In the genomic region with DNA sequence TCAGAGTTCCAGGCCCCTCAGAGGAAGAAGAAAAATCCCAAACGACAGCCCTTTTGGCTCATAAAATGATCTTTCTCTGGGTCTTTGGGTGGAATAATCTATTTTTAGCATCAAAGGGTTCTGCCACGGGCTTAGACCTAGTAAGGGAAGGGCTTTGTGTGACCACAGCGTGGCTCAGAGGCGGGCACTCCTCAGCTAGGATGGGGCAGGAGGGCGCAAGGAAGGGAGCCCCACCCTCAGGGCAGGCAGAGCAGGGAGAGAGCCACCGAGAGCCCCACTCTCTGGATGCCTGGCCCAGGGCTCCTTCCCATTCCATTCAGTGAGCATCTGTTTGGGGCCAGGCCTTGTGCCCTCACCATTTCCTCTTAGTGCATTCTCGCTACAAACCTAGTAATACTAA, we compare ENCODE assay signal across 15 cellular contexts. TPM values are rescaled to one million over a fixed set of nuclear protein-coding genes. Genes with fewer than 3 reads are reported as not detected.
DNase-seq lines count a peak whose midpoint lies in the region; ATAC-seq and TF ChIP-seq lines count a peak whose summit lies in the region.
"Had no signal": no experiment of that assay in that cellular context is flagged by ENCODE, and none has a peak within 500 bp of the region (broad histone marks: within the 10 kb centered on the region; RNA-seq: fewer than 3 reads in every experiment).

No MANE protein-coding gene starts in this region.

- intact Hi-C loops in activated CD8-positive, alpha-beta T cell treated with anti-CD3 and anti-CD28 coated beads for 36 hours (cut with micrococcal nuclease): no loop called here

- POLR2A ChIA-PET in CD8-positive, alpha-beta memory T cell (lab: Charles Lee): interaction anchor here (0.6 to 1.0 kb wide), 2 partner anchors 18 to 51 kb away, joined by 3 to 4 read pairs; no protein-coding TSS in a partner anchor
- POLR2A ChIA-PET in activated CD8-positive, alpha-beta T cell treated with anti-CD3 and anti-CD28 coated beads for 36 hours (lab: Charles Lee): interaction anchor here (0.6 to 12.5 kb wide), 14 partner anchors 9 to 64 kb away, joined by 3 to 159 read pairs (median 11); no protein-coding TSS in a partner anchor

- peak; percentile 29 for ATAC-seq in activated CD8-positive, alpha-beta T cell treated with anti-CD3 and anti-CD28 coated beads for 36 hours
- ATAC-seq: gastroesophageal sphincter had no signal

- H4K20me1 ChIP-seq in BLaER1: no peaks in the 10 kb centered on the region

- peaks cover 19 to 21% (median 20%) of the 10 kb centered on the region in 5 donors for H3K9me3 Mint-ChIP-seq in CD8-positive, alpha-beta memory T cell
- peaks cover 21% of the 10 kb centered on the region for H3K9me3 Mint-ChIP-seq in activated CD8-positive, alpha-beta T cell treated with anti-CD3 and anti-CD28 coated beads for 36 hours

- peak overlapping the region in 5 of 8 donors; percentile 29 to 86 (median 54) for H3K27ac Mint-ChIP-seq in CD8-positive, alpha-beta memory T cell
- peak overlapping the region; percentile 89 for H3K27ac Mint-ChIP-seq in activated CD8-positive, alpha-beta T cell treated with anti-CD3 and anti-CD28 coated beads for 36 hours

- H3K9ac ChIP-seq in BLaER1: peak overlapping the region; percentile 15; the same call in 1 of the 2 replicates

- in situ Hi-C loops in brain microvascular endothelial cell (cut with HindIII; ENCODE audit: low pct_ligation_motif_present, low sequenced_read_pairs): no loop called here

- no peaks in the 10 kb centered on the region for H3K27me3 Mint-ChIP-seq in CD8-positive, alpha-beta memory T cell
- no peaks in the 10 kb centered on the region for H3K27me3 Mint-ChIP-seq in activated CD8-positive, alpha-beta T cell treated with anti-CD3 and anti-CD28 coated beads for 36 hours

- H3K36me3 ChIP-seq in BLaER1 (no peaks in the 10 kb centered on the region), mesodermal cell (ENCODE audit: control insufficient read depth, insufficient read depth, low read length) (no peaks in the 10 kb centered on the region), brain microvascular endothelial cell (replicated peaks) (no peaks in the 10 kb centered on the region)
- H3K36me3 ChIP-seq in CD8-positive, alpha-beta memory T cell (ENCODE audit: insufficient read depth, low read length): no peaks in the 10 kb centered on the region
- H3K36me3 ChIP-seq: BE2C, gastroesophageal sphincter had no signal

- peak overlapping the region; percentile 55 for H3K4me2 ChIP-seq in BLaER1

- H3K9me3 ChIP-seq in BLaER1: peaks cover 26% of the 10 kb centered on the region
- peaks cover 8% of the 10 kb centered on the region for H3K9me3 ChIP-seq in CD8-positive, alpha-beta memory T cell (ENCODE audit: low read length)
- H3K9me3 ChIP-seq in mesodermal cell (ENCODE audit: control insufficient read depth, low read length): peaks cover 24% of the 10 kb centered on the region
- H3K9me3 ChIP-seq: BE2C had no signal

- peaks cover 30 to 50% (median 37%) of the 10 kb centered on the region in 3 donors for H3K4me1 Mint-ChIP-seq in CD8-positive, alpha-beta memory T cell
- peaks cover 75% of the 10 kb centered on the region for H3K4me1 Mint-ChIP-seq in activated CD8-positive, alpha-beta T cell treated with anti-CD3 and anti-CD28 coated beads for 36 hours (ENCODE audit: low read depth)

- H3K4me3 ChIP-seq in BLaER1: no peak overlapping the region
- no peak overlapping the region for H3K4me3 ChIP-seq in CD8-positive, alpha-beta memory T cell (ENCODE audit: low read length)
- no peak overlapping the region for H3K4me3 ChIP-seq in mesodermal cell (ENCODE audit: extremely low read depth, insufficient read depth, low read length, poor library complexity, severe bottlenecking)
- H3K4me3 ChIP-seq in brain microvascular endothelial cell (ENCODE audit: low read depth, low read length): no peak overlapping the region
- H3K4me3 ChIP-seq: gastroesophageal sphincter had no signal

- H3K4me3 Mint-ChIP-seq in CD8-positive, alpha-beta memory T cell: peak overlapping the region in 3 of 7 donors; percentile 18 to 37 (median 35)
- peak overlapping the region; percentile 77 for H3K4me3 Mint-ChIP-seq in activated CD8-positive, alpha-beta T cell treated with anti-CD3 and anti-CD28 coated beads for 36 hours

- H3K36me3 Mint-ChIP-seq in CD8-positive, alpha-beta memory T cell: peaks cover 0 to 22% (median 4%) of the 10 kb centered on the region in 3 donors
- peaks cover 48% of the 10 kb centered on the region for H3K36me3 Mint-ChIP-seq in activated CD8-positive, alpha-beta T cell treated with anti-CD3 and anti-CD28 coated beads for 36 hours (ENCODE audit: low read depth)

- TF ChIP-seq CTCF in activated CD8-positive, alpha-beta T cell treated with anti-CD3 and anti-CD28 coated beads for 36 hours (IDR thresholded peaks at IDR 0.05): no peak
- TF ChIP-seq CTCF in brain microvascular endothelial cell (IDR thresholded peaks at IDR 0.05; ENCODE audit: low read depth, low read length, missing control alignments): no peak

- WGBS in mesodermal cell (ENCODE audit: insufficient coverage in 2 of 2), 2 experiments: 71 to 76% methylated on average over 6 to 7 of the region's 7 CpGs

- CTCF ChIA-PET in CD8-positive, alpha-beta memory T cell (lab: Charles Lee): interaction anchor here (0.7 to 5.0 kb wide), 7 partner anchors 7 to 447 kb away, joined by 3 to 33 read pairs (median 4); a partner anchor contains a TSS
- CTCF ChIA-PET in activated CD8-positive, alpha-beta T cell treated with anti-CD3 and anti-CD28 coated beads for 36 hours (lab: Charles Lee): interaction anchor here (1.0 to 5.3 kb wide), 10 partner anchors 7 to 128 kb away, joined by 3 to 40 read pairs (median 5); no protein-coding TSS in a partner anchor

- H3K27me3 ChIP-seq in BLaER1 (no peaks in the 10 kb centered on the region), brain microvascular endothelial cell (replicated peaks) (no peaks in the 10 kb centered on the region)
- no peaks in the 10 kb centered on the region for H3K27me3 ChIP-seq in CD8-positive, alpha-beta memory T cell (ENCODE audit: insufficient read depth, low read length, poor library complexity, severe bottlenecking)
- H3K27me3 ChIP-seq: BE2C had no signal

- DNase-seq in CD8-positive, alpha-beta memory T cell: no peak
- DNase-seq in activated CD8-positive, alpha-beta T cell treated with anti-CD3 and anti-CD28 coated beads for 36 hours: peak; percentile 60
- DNase-seq in iPS-NIHi7 (ENCODE audit: extremely low spot score) (no peak), brain microvascular endothelial cell (no peak), NCI-H2227 (lab: John Stamatoyannopoulos, UW; ENCODE audit: unreplicated experiment) (no peak)
- DNase-seq: BE2C; DMS79; NCI-H2029; NCI-H82; stimulated activated CD4-positive, alpha-beta T cell treated with anti-CD3 and anti-CD28 coated beads, Interleukin-4, amount 100 ng/mL, for 24 hours; T-helper 9 cell had no signal

- H3K4me1 ChIP-seq in BLaER1 (peaks cover 37% of the 10 kb centered on the region), mesodermal cell (ENCODE audit: control insufficient read depth, insufficient read depth, low read length, poor library complexity, severe bottlenecking) (peaks cover 31% of the 10 kb centered on the region)
- H3K4me1 ChIP-seq in CD8-positive, alpha-beta memory T cell (ENCODE audit: insufficient read depth, low read length): peaks cover 49% of the 10 kb centered on the region
- H3K4me1 ChIP-seq: BE2C, gastroesophageal sphincter had no signal

- H3K27ac ChIP-seq in BLaER1 (0 out of 2 replicates have a peak overlapping the region, but pooled peaks have one; percentile 19), mesodermal cell (ENCODE audit: low read depth, low read length, severe bottlenecking) (peak overlapping the region; percentile 78), brain microvascular endothelial cell (no peak overlapping the region)
- H3K27ac ChIP-seq in CD8-positive, alpha-beta memory T cell (ENCODE audit: low read depth, low read length): no peak overlapping the region
- H3K27ac ChIP-seq: gastroesophageal sphincter had no signal

RNA-seq across cellular contexts. Expression of a gene that starts 41.5 kb away (rescaled TPM):
- 100 to 1,000 TPM; 218 to 241 TPM for total RNA-seq in CD8-positive, alpha-beta memory T cell
- 107 TPM for polyA plus RNA-seq in CD8-positive, alpha-beta memory T cell
- total RNA-seq in activated CD8-positive, alpha-beta T cell treated with anti-CD3 and anti-CD28 coated beads for 36 hours: 100 to 1,000 TPM; 180 to 183 TPM
- polyA plus RNA-seq in mesodermal cell (2013, experiment 1 of 2): 4.4 TPM
- polyA plus RNA-seq in mesodermal cell (2013, experiment 2 of 2): 2.8 TPM
- total RNA-seq: endothelial cell of umbilical vein had no signal
- polyA plus RNA-seq: endothelial cell of umbilical vein had no signal

Comparison
In these comparisons a context has a peak if more than half of its experiments do, and no peak if none do; other contexts are left out.
1. H3K27ac ChIP-seq: peak in BLaER1 (single experiment) and mesodermal cell (single experiment); none in CD8-positive, alpha-beta memory T cell (single experiment) and brain microvascular endothelial cell (single experiment).